In genomic region chr5:103117471-103117991, GRCh38 we compare ENCODE assay signal across 24 cellular contexts. TPM values are rescaled to one million over a fixed set of nuclear protein-coding genes. Genes with fewer than 3 reads are reported as not detected.
DNase-seq lines count a peak whose midpoint lies in the region; ATAC-seq and TF ChIP-seq lines count a peak whose summit lies in the region.
"Had no signal": no experiment of that assay in that cellular context is flagged by ENCODE, and none has a peak within 500 bp of the region (broad histone marks: within the 10 kb centered on the region; RNA-seq: fewer than 3 reads in every experiment).

No MANE protein-coding gene starts in this region.

- no peak overlapping the region for H3K18ac ChIP-seq in mesenchymal stem cell (ENCODE audit: low read depth in 1 of 2, low read length in 2 of 2)

- no peaks in the 10 kb centered on the region for H3K36me3 Mint-ChIP-seq in activated CD4-positive, alpha-beta memory T cell treated with anti-CD3 and anti-CD28 coated beads for 36 hours
- H3K36me3 Mint-ChIP-seq: neural progenitor cell had no signal

- peaks cover 35% of the 10 kb centered on the region for H3K4me1 Mint-ChIP-seq in activated CD4-positive, alpha-beta memory T cell treated with anti-CD3 and anti-CD28 coated beads for 36 hours (ENCODE audit: low read depth)

- H2AFZ ChIP-seq in mesenchymal stem cell (ENCODE audit: low read depth, low read length): no peak overlapping the region
- H2AFZ ChIP-seq: neural progenitor cell had no signal

- H3K4me2 ChIP-seq in DOHH2 (ENCODE audit: low read length): peak overlapping the region; percentile 69
- no peak overlapping the region for H3K4me2 ChIP-seq in mesenchymal stem cell (ENCODE audit: low read length, poor library complexity, severe bottlenecking)

- 100% methylated on average over 1 of the region's 4 CpGs for WGBS in mesenchymal stem cell

- H2BK15ac ChIP-seq in mesenchymal stem cell (ENCODE audit: low read depth, poor library complexity, severe bottlenecking): no peak overlapping the region

- peaks cover 44% of the 10 kb centered on the region for H3K4me1 ChIP-seq in DOHH2 (ENCODE audit: control insufficient read depth, low read length)
- no peaks in the 10 kb centered on the region for H3K4me1 ChIP-seq in mesenchymal stem cell (ENCODE audit: control insufficient read depth, insufficient read depth, low read depth, low read length)

- no peak overlapping the region for H3K27ac ChIP-seq in DOHH2 (ENCODE audit: low read depth, low read length)
- H3K27ac ChIP-seq in mesenchymal stem cell (ENCODE audit: low read length, poor library complexity, severe bottlenecking): no peak overlapping the region
- H3K27ac ChIP-seq: neural progenitor cell, testis had no signal

- no peak overlapping the region for H2AK5ac ChIP-seq in mesenchymal stem cell (ENCODE audit: low read length, severe bottlenecking)

- H3K79me1 ChIP-seq in mesenchymal stem cell (replicated peaks; ENCODE audit: low read length, poor library complexity, severe bottlenecking): peaks cover 7% of the 10 kb centered on the region

- H3K36me3 ChIP-seq in DOHH2 (ENCODE audit: control insufficient read depth, low read length) (peaks cover 22% of the 10 kb centered on the region), mesenchymal stem cell (ENCODE audit: control insufficient read depth in 1 of 2, insufficient read depth in 2 of 2, low read depth in 1 of 2, low read length in 2 of 2) (no peaks in the 10 kb centered on the region)
- H3K36me3 ChIP-seq: ascending aorta, neural progenitor cell had no signal

- no peaks in the 10 kb centered on the region for H3K27me3 ChIP-seq in DOHH2 (ENCODE audit: control insufficient read depth, low read length)
- H3K27me3 ChIP-seq in mesenchymal stem cell (ENCODE audit: control insufficient read depth in 1 of 2, insufficient read depth in 1 of 2, low read length in 2 of 2): no peaks in the 10 kb centered on the region
- H3K27me3 ChIP-seq: ascending aorta, hepatocyte, neural progenitor cell, testis had no signal

- no peak overlapping the region for H2BK120ac ChIP-seq in mesenchymal stem cell (ENCODE audit: low read depth, low read length)

- H3K4ac ChIP-seq in mesenchymal stem cell (ENCODE audit: low read depth in 1 of 2, low read length in 2 of 2): no peak overlapping the region

- no peak overlapping the region for H4K91ac ChIP-seq in mesenchymal stem cell (ENCODE audit: low read length)

- H3K27me3 Mint-ChIP-seq in activated CD4-positive, alpha-beta memory T cell treated with anti-CD3 and anti-CD28 coated beads for 36 hours: no peaks in the 10 kb centered on the region
- H3K27me3 Mint-ChIP-seq: activated CD4-positive, alpha-beta T cell treated with anti-CD3 and anti-CD28 coated beads for 36 hours; activated naive CD8-positive, alpha-beta T cell; central memory CD8-positive, alpha-beta T cell had no signal

- POLR2A ChIA-PET in activated CD4-positive, alpha-beta memory T cell treated with anti-CD3 and anti-CD28 coated beads for 36 hours (lab: Charles Lee): no interaction called here

- CTCF ChIA-PET in activated CD4-positive, alpha-beta memory T cell treated with anti-CD3 and anti-CD28 coated beads for 36 hours (lab: Charles Lee): no interaction called here

- peak overlapping the region; percentile 49 for H3K27ac Mint-ChIP-seq in activated CD4-positive, alpha-beta memory T cell treated with anti-CD3 and anti-CD28 coated beads for 36 hours

- intact Hi-C loops in activated CD4-positive, alpha-beta memory T cell treated with anti-CD3 and anti-CD28 coated beads for 36 hours (cut with micrococcal nuclease): no loop called here

- H3K14ac ChIP-seq in mesenchymal stem cell (ENCODE audit: low read length in 2 of 2): no peak overlapping the region

- H3K79me2 ChIP-seq in DOHH2 (ENCODE audit: control insufficient read depth, low read length): peaks cover 87% of the 10 kb centered on the region

- H3K9me3 Mint-ChIP-seq in activated CD4-positive, alpha-beta memory T cell treated with anti-CD3 and anti-CD28 coated beads for 36 hours: no peaks in the 10 kb centered on the region
- H3K9me3 Mint-ChIP-seq: CD8-positive, alpha-beta T cell; central memory CD8-positive, alpha-beta T cell; HFFc6; neural progenitor cell had no signal

- DNase-seq in NAMALWA (ENCODE audit: low spot score): peak; percentile 5
- no peak for DNase-seq in activated CD4-positive, alpha-beta memory T cell treated with anti-CD3 and anti-CD28 coated beads for 36 hours
- no peak for DNase-seq in mesenchymal stem cell
- DNase-seq in iPS-NIHi11 (ENCODE audit: low spot score): no peak
- no peak for DNase-seq in NCI-H1092 treated with DMSO at 0.1 percent for 48 hours (lab: John Stamatoyannopoulos, UW)
- DNase-seq: activated CD4-positive, alpha-beta T cell treated with anti-CD3 and anti-CD28 coated beads for 36 hours; CD8-positive, alpha-beta T cell; foreskin melanocyte; GF-D8; HFFc6; NCI-H146; NCI-H2171 treated with DMSO at 0.1 percent for 48 hours; NCI-H526; posterior cingulate gyrus; SHP77 treated with DMSO at 0.1 percent for 48 hours; stimulated activated CD4-positive, alpha-beta T cell treated with anti-CD3 and anti-CD28 coated beads, Interleukin-1b, Interleukin-23, amount 100 ng/mL, for 48 hours; testis had no signal

- no peaks in the 10 kb centered on the region for H3K9me3 ChIP-seq in DOHH2 (ENCODE audit: control insufficient read depth, insufficient read depth, low read length)
- H3K9me3 ChIP-seq in mesenchymal stem cell (ENCODE audit: control insufficient read depth, low read length): no peaks in the 10 kb centered on the region
- H3K9me3 ChIP-seq: ascending aorta, testis had no signal

- H3K23ac ChIP-seq in mesenchymal stem cell (ENCODE audit: low read length in 2 of 2): no peak overlapping the region

- H3K4me3 Mint-ChIP-seq in activated CD4-positive, alpha-beta memory T cell treated with anti-CD3 and anti-CD28 coated beads for 36 hours: no peak overlapping the region

- peak overlapping the region; percentile 97 for H3K9ac ChIP-seq in mesenchymal stem cell (ENCODE audit: low read length)
- H3K9ac ChIP-seq: neural progenitor cell had no signal

- H3K4me3 ChIP-seq in DOHH2 (ENCODE audit: low read length) (peak overlapping the region; percentile 97), mesenchymal stem cell (ENCODE audit: insufficient read depth in 1 of 2, low read depth in 1 of 2, low read length in 2 of 2) (no peak overlapping the region)
- H3K4me3 ChIP-seq: hepatocyte, testis had no signal

- TF ChIP-seq CTCF in DOHH2 (IDR thresholded peaks at IDR 0.05; ENCODE audit: low read depth, low read length, poor library complexity, severe bottlenecking): no peak

- no peak overlapping the region for H2BK12ac ChIP-seq in mesenchymal stem cell (ENCODE audit: low read length in 2 of 2)

- H2BK5ac ChIP-seq in mesenchymal stem cell (ENCODE audit: low read depth, low read length, poor library complexity, severe bottlenecking): no peak overlapping the region

- H3K9me2 ChIP-seq in DOHH2 (replicated peaks; ENCODE audit: control insufficient read depth, low read length): no peaks in the 10 kb centered on the region

- H4K8ac ChIP-seq in mesenchymal stem cell (ENCODE audit: low read length): no peak overlapping the region

- peaks cover 9% of the 10 kb centered on the region for H3F3A ChIP-seq in DOHH2 (ENCODE audit: control insufficient read depth, insufficient read depth)

- H4K20me1 ChIP-seq in DOHH2 (ENCODE audit: control insufficient read depth, insufficient read depth, low read depth, low read length): no peaks in the 10 kb centered on the region

- ATAC-seq in GM21526 (IDR thresholded peaks at IDR 0.05; ENCODE audit: low FRiP score, unreplicated experiment): no peak
- ATAC-seq: activated CD4-positive, alpha-beta T cell treated with anti-CD3 and anti-CD28 coated beads for 36 hours; CD8-positive, alpha-beta T cell had no signal

RNA-seq across cellular contexts. Expression of gene GIN1, which starts 2.4 kb away (rescaled TPM):
- total RNA-seq in activated CD4-positive, alpha-beta memory T cell treated with anti-CD3 and anti-CD28 coated beads for 36 hours: 10 to 100 TPM in 1 of 2 experiments, 1 to 10 TPM in 1; 9.7 to 10.7 TPM
- 3.7 TPM for polyA plus RNA-seq in mesenchymal stem cell (2013, experiment 1 of 2)
- 5.3 TPM for polyA plus RNA-seq in mesenchymal stem cell (2013, experiment 2 of 2)

RNA-seq across cellular contexts. Expression of gene PPIP5K2, which starts 2.6 kb away (rescaled TPM):
- 10 to 100 TPM; 40.6 to 44.4 TPM for total RNA-seq in activated CD4-positive, alpha-beta memory T cell treated with anti-CD3 and anti-CD28 coated beads for 36 hours
- 35.5 TPM for polyA plus RNA-seq in mesenchymal stem cell (2013, experiment 1 of 2)
- polyA plus RNA-seq in mesenchymal stem cell (2013, experiment 2 of 2): 39.9 TPM
